In the genomic region with DNA sequence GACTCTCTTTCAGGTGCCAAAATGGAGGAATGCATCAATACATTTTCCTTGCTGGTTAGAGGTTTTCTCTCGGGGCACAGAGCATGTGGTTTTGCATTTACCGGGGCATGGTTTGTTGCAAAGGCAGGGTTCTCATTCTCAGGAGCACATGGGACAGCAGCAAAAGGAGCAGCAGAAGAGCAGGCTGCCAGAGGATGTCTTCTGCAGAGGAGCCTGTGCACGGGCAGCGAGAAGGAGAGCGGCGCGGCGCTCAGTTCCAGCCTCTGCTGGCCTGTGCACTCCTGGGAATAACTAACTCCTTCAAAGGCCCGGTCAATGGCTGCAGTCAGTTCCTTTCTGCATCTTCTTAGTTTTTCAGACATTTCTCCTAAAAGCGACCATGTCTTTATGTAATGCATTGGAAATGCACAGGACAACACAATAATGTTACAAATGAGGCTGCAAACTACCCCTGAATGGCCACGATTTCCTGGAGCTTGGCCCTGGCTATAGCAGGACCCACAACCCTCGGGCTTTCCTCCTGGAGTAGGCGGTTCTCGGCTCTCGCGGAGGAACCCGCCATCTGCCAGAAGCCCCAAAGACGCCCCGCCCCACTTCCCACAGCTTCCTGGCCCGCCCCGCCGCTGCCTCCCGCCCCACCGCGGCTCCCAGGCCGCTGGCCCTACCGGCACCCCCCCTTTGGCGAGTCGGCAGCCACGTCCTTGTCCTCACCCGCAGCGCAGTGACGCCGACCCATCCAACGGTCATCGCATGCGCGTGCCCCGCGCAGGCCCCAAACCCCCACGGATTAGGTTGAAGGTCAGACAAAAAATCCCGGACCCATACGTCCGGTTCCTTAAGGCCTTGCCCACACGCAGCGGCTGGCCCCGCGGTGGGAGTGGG, we compare ENCODE assay signal across 8 cellular contexts. TPM values are rescaled to one million over a fixed set of nuclear protein-coding genes. Genes with fewer than 3 reads are reported as not detected.
DNase-seq lines count a peak whose midpoint lies in the region; ATAC-seq and TF ChIP-seq lines count a peak whose summit lies in the region.

Gene C3orf62, minus strand, starts transcription at position 758 of the 882 bp plus-strand sequence. Its CDS starts 360 bp downstream, at position 398.

- DNase-seq in CD8-positive, alpha-beta memory T cell, result peak; percentile 57 to 78 (median 62)
- DNase-seq in H4 (ENCODE audit: low spot score) (peak; percentile 19), SK-N-SH (peak; percentile 93), Right ventricle myocardium inferior (ENCODE audit: missing footprints) (peak; percentile 95), osteocyte (ENCODE audit: extremely low spot score, unreplicated experiment) (peak; percentile 85), suprapubic skin (ENCODE audit: low spot score in 2 of 2) (peak; percentile 94 to 95), SHP77 treated with DMSO at 0.1 percent for 48 hours (lab: John Stamatoyannopoulos, UW) (no peak)

- peak within 1 kb of the TSS; percentile 38 for H3K27ac ChIP-seq in CD8-positive, alpha-beta memory T cell (ENCODE audit: low read depth, low read length)
- H3K27ac ChIP-seq in SK-N-SH (ENCODE audit: low read depth in 2 of 2, low read length in 1 of 2) (peak within 1 kb of the TSS; percentile 59 to 78; a peak in 3 of 4 replicates), suprapubic skin (peak within 1 kb of the TSS; percentile 86)

- TF ChIP-seq POLR2A in suprapubic skin (IDR thresholded peaks at IDR 0.05), result peak in 1 of 2 donors; percentile 28

- H3K4me1 ChIP-seq in CD8-positive, alpha-beta memory T cell (ENCODE audit: insufficient read depth, low read length), result peaks cover 12% of the 10 kb centered on the region
- H3K4me1 ChIP-seq in SK-N-SH (ENCODE audit: control insufficient read depth in 1 of 2, insufficient read depth in 2 of 2, low read depth in 1 of 2, low read length in 1 of 2) (peaks cover 0 to 3% of the 10 kb centered on the region in 2 experiments; a peak in 1 of 4 replicates), suprapubic skin (peaks cover 40% of the 10 kb centered on the region)

- H3K79me2 ChIP-seq in SK-N-SH (ENCODE audit: insufficient read depth), result no peaks in the 10 kb centered on the region

- H4K20me1 ChIP-seq in SK-N-SH (ENCODE audit: insufficient read depth), result no peaks in the 10 kb centered on the region

- WGBS in SK-N-SH (ENCODE audit: low lambda C conversion rate), result 52% methylated on average over 37 of the region's 48 CpGs
- WGBS in suprapubic skin, result under 1% methylated on average over 15 of the region's 48 CpGs

- H3K4me3 ChIP-seq in CD8-positive, alpha-beta memory T cell (ENCODE audit: low read length), result peak within 1 kb of the TSS; percentile 60
- H3K4me3 ChIP-seq in SK-N-SH (ENCODE audit: low read depth in 2 of 2, low read length in 1 of 2), result peak within 1 kb of the TSS; percentile 32; a peak in 3 of 4 replicates
- peak within 1 kb of the TSS; percentile 41 for H3K4me3 ChIP-seq in suprapubic skin

- H2AFZ ChIP-seq in SK-N-SH (ENCODE audit: low read depth), result peak within 1 kb of the TSS; percentile 74

- H3K9me3 Mint-ChIP-seq in CD8-positive, alpha-beta memory T cell, result no peaks in the 10 kb centered on the region
- no peaks in the 10 kb centered on the region for H3K9me3 Mint-ChIP-seq in activated naive CD8-positive, alpha-beta T cell (ENCODE audit: low read depth)
- no peaks in the 10 kb centered on the region for H3K9me3 Mint-ChIP-seq in osteocyte (ENCODE audit: unreplicated experiment)

- POLR2A ChIA-PET in CD8-positive, alpha-beta memory T cell (lab: Charles Lee), result no interaction called here
- POLR2A ChIA-PET in SK-N-SH (lab: Yijun Ruan, JAX), result interaction anchor here (1.1 to 1.8 kb wide), 3 partner anchors 10 to 105 kb away, joined by 4 to 13 read pairs (median 5); partner anchors contain the start of gene KLHDC8B

- no peaks in the 10 kb centered on the region for H3K9me2 ChIP-seq in SK-N-SH

- H3K36me3 ChIP-seq in CD8-positive, alpha-beta memory T cell (ENCODE audit: insufficient read depth, low read length), result peaks cover 5% of the 10 kb centered on the region
- H3K36me3 ChIP-seq in SK-N-SH (replicated peaks in 1 of 2; ENCODE audit: control insufficient read depth in 1 of 2, insufficient read depth in 2 of 2, low read length in 1 of 2) (peaks cover 12 to 27% of the 10 kb centered on the region in 2 experiments), suprapubic skin (peaks cover 20% of the 10 kb centered on the region)

- H3K4me1 Mint-ChIP-seq in CD8-positive, alpha-beta memory T cell, result peaks cover 16 to 27% (median 22%) of the 10 kb centered on the region in 3 donors
- peaks cover 31% of the 10 kb centered on the region for H3K4me1 Mint-ChIP-seq in activated naive CD8-positive, alpha-beta T cell (ENCODE audit: low read depth)
- no peaks in the 10 kb centered on the region for H3K4me1 Mint-ChIP-seq in osteocyte (ENCODE audit: unreplicated experiment)

- CTCF ChIA-PET in CD8-positive, alpha-beta memory T cell (lab: Charles Lee), result no interaction called here
- CTCF ChIA-PET in SK-N-SH (lab: Yijun Ruan, JAX), result interaction anchor here (0.6 to 4.5 kb wide), 2 partner anchors 105 to 190 kb away, joined by 3 to 26 read pairs; partner anchors contain the start of gene KLHDC8B

- H3K4me2 ChIP-seq in SK-N-SH, result peak within 1 kb of the TSS; percentile 70

- H3K27me3 ChIP-seq in CD8-positive, alpha-beta memory T cell (ENCODE audit: insufficient read depth, low read length, poor library complexity, severe bottlenecking), result no peaks in the 10 kb centered on the region
- no peaks in the 10 kb centered on the region for H3K27me3 ChIP-seq in SK-N-SH (ENCODE audit: insufficient read depth)
- H3K27me3 ChIP-seq in suprapubic skin, result no peaks in the 10 kb centered on the region

- peaks cover 0 to 28% (median 2%) of the 10 kb centered on the region in 3 donors for H3K36me3 Mint-ChIP-seq in CD8-positive, alpha-beta memory T cell
- H3K36me3 Mint-ChIP-seq in activated naive CD8-positive, alpha-beta T cell, result peaks cover 3% of the 10 kb centered on the region
- H3K36me3 Mint-ChIP-seq in osteocyte (ENCODE audit: unreplicated experiment), result peaks cover 36% of the 10 kb centered on the region

- ATAC-seq in Right ventricle myocardium inferior, result peak; percentile 96

- intact Hi-C loops in Right ventricle myocardium inferior (cut with DNase I), result loop anchor here (2.0 kb wide), 1 partner anchor 104 kb away; no protein-coding TSS in a partner anchor

- TF ChIP-seq RAD21 in SK-N-SH (IDR thresholded peaks at IDR 0.05; ENCODE audit: low read length), result no peak

- H3K27me3 Mint-ChIP-seq in CD8-positive, alpha-beta memory T cell, result no peaks in the 10 kb centered on the region
- H3K27me3 Mint-ChIP-seq in activated naive CD8-positive, alpha-beta T cell, result no peaks in the 10 kb centered on the region
- no peaks in the 10 kb centered on the region for H3K27me3 Mint-ChIP-seq in osteocyte (ENCODE audit: unreplicated experiment)

- H3F3A ChIP-seq in SK-N-SH (replicated peaks; ENCODE audit: insufficient read depth), result peaks cover 9% of the 10 kb centered on the region

- TF ChIP-seq EP300 in SK-N-SH (IDR thresholded peaks at IDR 0.05; ENCODE audit: borderline replicate concordance in 1 of 2, low read depth in 1 of 2, low read length in 1 of 2) (no peak), suprapubic skin (IDR thresholded peaks at IDR 0.05) (no peak)

- H3K9ac ChIP-seq in SK-N-SH, result peak within 1 kb of the TSS; percentile 57; the same call in 1 of the 2 replicates

- peak within 1 kb of the TSS; percentile 90 to 98 (median 92) for H3K27ac Mint-ChIP-seq in CD8-positive, alpha-beta memory T cell
- peak within 1 kb of the TSS; percentile 86 for H3K27ac Mint-ChIP-seq in activated naive CD8-positive, alpha-beta T cell
- H3K27ac Mint-ChIP-seq in osteocyte (ENCODE audit: unreplicated experiment), result peak within 1 kb of the TSS; percentile 54

- no peaks in the 10 kb centered on the region for H3K9me3 ChIP-seq in CD8-positive, alpha-beta memory T cell (ENCODE audit: low read length)
- H3K9me3 ChIP-seq in SK-N-SH, result no peaks in the 10 kb centered on the region
- H3K9me3 ChIP-seq in suprapubic skin, result no peaks in the 10 kb centered on the region

- H3K4me3 Mint-ChIP-seq in CD8-positive, alpha-beta memory T cell, result peak within 1 kb of the TSS; percentile 81 to 92 (median 86)
- H3K4me3 Mint-ChIP-seq in activated naive CD8-positive, alpha-beta T cell, result peak within 1 kb of the TSS; percentile 80
- H3K4me3 Mint-ChIP-seq in osteocyte (ENCODE audit: unreplicated experiment), result peak within 1 kb of the TSS; percentile 32

- TF ChIP-seq CTCF in SK-N-SH (IDR thresholded peaks at IDR 0.05), result no peak
- no peak for TF ChIP-seq CTCF in osteocyte (IDR thresholded peaks at IDR 0.05)
- no peak for TF ChIP-seq CTCF in suprapubic skin (IDR thresholded peaks at IDR 0.05)

TF ChIP-seq in SK-N-SH, 30 proteins besides CTCF, POLR2A, EP300 and RAD21 (continues in another document):
- TF ChIP-seq MXI1 (IDR thresholded peaks at IDR 0.05; ENCODE audit: low read depth, low read length) (0 out of 2 replicates have a peak, but pooled peaks have one; percentile 26), SMC3 (IDR thresholded peaks at IDR 0.05; ENCODE audit: low read depth, low read length) (no peak), TCF12 (IDR thresholded peaks at IDR 0.05) (no peak), FOXM1 (IDR thresholded peaks at IDR 0.05; ENCODE audit: low read depth) (no peak), SIN3A (IDR thresholded peaks at IDR 0.05; ENCODE audit: borderline replicate concordance, low read depth, low read length) (no peak), USF1 (IDR thresholded peaks at IDR 0.05; ENCODE audit: borderline replicate concordance, low read depth) (no peak)
- TF ChIP-seq, protein P1, sequence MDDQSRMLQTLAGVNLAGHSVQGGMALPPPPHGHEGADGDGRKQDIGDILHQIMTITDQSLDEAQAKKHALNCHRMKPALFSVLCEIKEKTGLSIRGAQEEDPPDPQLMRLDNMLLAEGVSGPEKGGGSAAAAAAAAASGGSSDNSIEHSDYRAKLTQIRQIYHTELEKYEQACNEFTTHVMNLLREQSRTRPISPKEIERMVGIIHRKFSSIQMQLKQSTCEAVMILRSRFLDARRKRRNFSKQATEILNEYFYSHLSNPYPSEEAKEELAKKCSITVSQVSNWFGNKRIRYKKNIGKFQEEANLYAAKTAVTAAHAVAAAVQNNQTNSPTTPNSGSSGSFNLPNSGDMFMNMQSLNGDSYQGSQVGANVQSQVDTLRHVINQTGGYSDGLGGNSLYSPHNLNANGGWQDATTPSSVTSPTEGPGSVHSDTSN (IDR thresholded peaks at IDR 0.05), result no peak

RNA-seq across cellular contexts. Expression of gene C3orf62, which starts in this region (rescaled TPM):
- 1 to 10 TPM; 6.1 to 6.6 TPM for total RNA-seq in CD8-positive, alpha-beta memory T cell
- polyA plus RNA-seq in CD8-positive, alpha-beta memory T cell, result 1.8 TPM
- total RNA-seq in H4 (2014; rRNA removed; shearing (Covaris generic)), result 0.16 and 0.97 TPM in 2 replicates
- 4.2 and 5.8 TPM in 2 replicates for polyA plus RNA-seq in SK-N-SH (2012; rRNA removed)
- 3.2 and 3.3 TPM in 2 replicates for polyA plus RNA-seq in SK-N-SH (2012; cell fraction: cytosol; rRNA removed)
- polyA plus RNA-seq in SK-N-SH (2012; cell fraction: nucleus; rRNA removed), result 27.3 and 31.3 TPM in 2 replicates
- total RNA-seq in Right ventricle myocardium inferior, result 2.1 TPM
- total RNA-seq in osteocyte, result 8.4 and 9.4 TPM in 2 replicates
- total RNA-seq in suprapubic skin, result 1 to 10 TPM; 5.9 to 9.0 (median 8.5) TPM

Comparison
In these comparisons a context has a peak if more than half of its experiments do, and no peak if none do; other contexts are left out.
1. Peak in DNase-seq in H4; RNA of the gene not detected or under 1 TPM.
2. H3K4me3 Mint-ChIP-seq: peak in every context shown above with its lines; median percentile 86 in CD8-positive, alpha-beta memory T cell; 80 in activated naive CD8-positive, alpha-beta T cell; 32 in osteocyte.